Comparison of ENCODE assay signal across 1 cellular context in genomic region chr17:82063424-82064415, GRCh38.
TF ChIP-seq lines count a peak whose summit lies in the region.

No MANE protein-coding gene starts in this region.

TF ChIP-seq in HepG2, 621 proteins besides CTCF, POLR2A, EP300 and RAD21:
- TF ChIP-seq ZNF180 (CRISPR knock-in tag; IDR thresholded peaks at IDR 0.05; ENCODE audit: borderline replicate concordance, low read depth): no peak
- TF ChIP-seq HMGXB3 (CRISPR knock-in tag; IDR thresholded peaks at IDR 0.05; ENCODE audit: borderline replicate concordance): no peak
- TF ChIP-seq POLR2AphosphoS2 (IDR thresholded peaks at IDR 0.05; ENCODE audit: low read depth, low read length): 0 out of 2 replicates have a peak, but pooled peaks have one; percentile 38
- TF ChIP-seq ZNF605 (CRISPR knock-in tag; IDR thresholded peaks at IDR 0.05): no peak
- TF ChIP-seq STAG1 (CRISPR knock-in tag; IDR thresholded peaks at IDR 0.05): no peak
- 0 out of 2 replicates have a peak, but pooled peaks have one; percentile 3 for TF ChIP-seq ZNF704 (CRISPR knock-in tag; IDR thresholded peaks at IDR 0.05; ENCODE audit: borderline replicate concordance)
- 0 out of 2 replicates have a peak, but pooled peaks have one; percentile 27 for TF ChIP-seq NFIB (CRISPR knock-in tag; IDR thresholded peaks at IDR 0.05; ENCODE audit: borderline replicate concordance)
